Comparison of ENCODE assay signal across 20 cellular contexts in genomic region chr18:56522826-56523225, GRCh38.
"Had no signal": no experiment of that assay in that cellular context is flagged by ENCODE, and none has a peak within 500 bp of the region (broad histone marks: within the 10 kb centered on the region; RNA-seq: fewer than 3 reads in every experiment).

No MANE protein-coding gene starts in this region.

- H3K4me3 Mint-ChIP-seq: activated CD4-positive, alpha-beta memory T cell treated with anti-CD3 and anti-CD28 coated beads, Interleukin-2, amount 10 ng/mL, durations not matched to agents 7 days and 5 days; activated CD4-positive, alpha-beta T cell treated with anti-CD3 and anti-CD28 coated beads for 36 hours; activated naive CD8-positive, alpha-beta T cell; activated T-cell treated with anti-CD3 and anti-CD28 coated beads, Interleukin-2, amount 50 U/mL, for 4 hours; immature natural killer cell; nephron; stimulated activated naive CD8-positive, alpha-beta T cell treated with anti-CD3 and anti-CD28 coated beads, Interleukin-15, amount 100 ng/mL, for 72 hours; T-helper 1 cell treated with Interleukin-12 subunit alpha and Interleukin-12 subunit beta and Interleukin-4 antibody, amounts not matched to agents 30 μg/mL and 1 μg/mL, for 36 hours had no signal

- H3K4me2 ChIP-seq: smooth muscle cell had no signal

- H3K36me3 ChIP-seq: right atrium auricular region, upper lobe of left lung had no signal

- H3K27ac Mint-ChIP-seq: activated CD4-positive, alpha-beta memory T cell treated with anti-CD3 and anti-CD28 coated beads, Interleukin-2, amount 10 ng/mL, durations not matched to agents 7 days and 5 days; activated CD4-positive, alpha-beta T cell treated with anti-CD3 and anti-CD28 coated beads for 36 hours; activated naive CD8-positive, alpha-beta T cell; immature natural killer cell; nephron; stimulated activated naive CD8-positive, alpha-beta T cell treated with anti-CD3 and anti-CD28 coated beads, Interleukin-15, amount 100 ng/mL, for 72 hours; T-helper 1 cell treated with Interleukin-12 subunit alpha and Interleukin-12 subunit beta and Interleukin-4 antibody, amounts not matched to agents 30 μg/mL and 1 μg/mL, for 36 hours had no signal

- H3K4me1 Mint-ChIP-seq: activated CD4-positive, alpha-beta memory T cell treated with anti-CD3 and anti-CD28 coated beads, Interleukin-2, amount 10 ng/mL, durations not matched to agents 7 days and 5 days; activated CD4-positive, alpha-beta T cell treated with anti-CD3 and anti-CD28 coated beads for 36 hours; immature natural killer cell; nephron; stimulated activated naive CD8-positive, alpha-beta T cell treated with anti-CD3 and anti-CD28 coated beads, Interleukin-15, amount 100 ng/mL, for 72 hours had no signal

- H3K27ac ChIP-seq: coronary artery, right atrium auricular region, testis, upper lobe of left lung had no signal

- H3K4me3 ChIP-seq: coronary artery, right atrium auricular region, smooth muscle cell, testis, upper lobe of left lung had no signal

- H3K36me3 Mint-ChIP-seq: immature natural killer cell had no signal

- H3K9me3 ChIP-seq: right atrium auricular region, testis, upper lobe of left lung had no signal

- DNase-seq: activated CD4-positive, alpha-beta memory T cell treated with anti-CD3 and anti-CD28 coated beads, Interleukin-2, amount 10 ng/mL, durations not matched to agents 7 days and 5 days; activated CD4-positive, alpha-beta T cell treated with anti-CD3 and anti-CD28 coated beads for 36 hours; activated effector memory CD4-positive, alpha-beta T cell treated with anti-CD3 and anti-CD28 coated beads, Interleukin-2, amount 50 U/mL, for 16 hours; activated T-cell treated with anti-CD3 and anti-CD28 coated beads, Interleukin-2, amount 50 U/mL, for 4 hours; aorta; caudate nucleus; effector CD4-positive, alpha-beta T cell; foreskin melanocyte; immature natural killer cell; mesendoderm; nucleus accumbens; stimulated activated naive CD8-positive, alpha-beta T cell treated with anti-CD3 and anti-CD28 coated beads, Interleukin-15, amount 100 ng/mL, for 72 hours; testis; upper lobe of left lung had no signal

- H3K9me3 Mint-ChIP-seq: activated CD4-positive, alpha-beta memory T cell treated with anti-CD3 and anti-CD28 coated beads, Interleukin-2, amount 10 ng/mL, durations not matched to agents 7 days and 5 days; activated T-cell treated with anti-CD3 and anti-CD28 coated beads, Interleukin-2, amount 50 U/mL, for 4 hours had no signal

- H3K27me3 ChIP-seq: right atrium auricular region, testis, upper lobe of left lung had no signal

- ATAC-seq: activated CD4-positive, alpha-beta T cell treated with anti-CD3 and anti-CD28 coated beads for 36 hours; activated T-cell treated with anti-CD3 and anti-CD28 coated beads, Interleukin-2, amount 50 U/mL, for 4 hours; stimulated activated naive CD8-positive, alpha-beta T cell treated with anti-CD3 and anti-CD28 coated beads, Interleukin-15, amount 100 ng/mL, for 72 hours had no signal

- H3K27me3 Mint-ChIP-seq: activated CD4-positive, alpha-beta memory T cell treated with anti-CD3 and anti-CD28 coated beads, Interleukin-2, amount 10 ng/mL, durations not matched to agents 7 days and 5 days had no signal

- H3K4me1 ChIP-seq: right atrium auricular region, testis, upper lobe of left lung had no signal
